Comparison of ENCODE assay signal across 24 cellular contexts in genomic region chrX:146602246-146602645, GRCh38.
"Had no signal": no experiment of that assay in that cellular context is flagged by ENCODE, and none has a peak within 500 bp of the region (broad histone marks: within the 10 kb centered on the region; RNA-seq: fewer than 3 reads in every experiment).

No MANE protein-coding gene starts in this region.

- H3K27me3 ChIP-seq: brain microvascular endothelial cell had no signal

- H3K9me3 ChIP-seq: lower lobe of right lung had no signal

- H3K27ac Mint-ChIP-seq: activated CD8-positive, alpha-beta T cell treated with anti-CD3 and anti-CD28 coated beads, Interleukin-2, amount 10 ng/mL, durations not matched to agents 7 days and 5 days; activated naive CD4-positive, alpha-beta T cell treated with anti-CD3 and anti-CD28 coated beads, Interleukin-2, amount 50 U/mL, for 24 hours; dendritic cell treated with granulocyte-macrophage colony-stimulating factor and Interleukin-4, amounts not matched to agents 40 ng/mL and 50 ng/mL, for 4 days; stimulated activated naive B cell treated with anti-CD40 and anti-IgM and Interleukin-4, amounts not matched to agents 10 μg/mL and 1 μg/mL and 100 μg/mL, for 72 hours; T-cell; T-helper 2 cell treated with Interferon-gamma antibody and Interleukin-4, amounts not matched to agents 5 μg/mL and 100 μg/mL, for 36 hours had no signal

- H3K27ac ChIP-seq: brain microvascular endothelial cell, lower lobe of right lung, WERI-Rb-1 had no signal

- H3K36me3 Mint-ChIP-seq: activated naive CD4-positive, alpha-beta T cell treated with anti-CD3 and anti-CD28 coated beads, Interleukin-2, amount 50 U/mL, for 24 hours; naive B cell; stimulated activated naive B cell treated with anti-CD40 and anti-IgM and Interleukin-4, amounts not matched to agents 10 μg/mL and 1 μg/mL and 100 μg/mL, for 72 hours; T-cell had no signal

- H3K4me3 Mint-ChIP-seq: activated CD8-positive, alpha-beta T cell treated with anti-CD3 and anti-CD28 coated beads, Interleukin-2, amount 10 ng/mL, durations not matched to agents 7 days and 5 days; activated naive CD4-positive, alpha-beta T cell treated with anti-CD3 and anti-CD28 coated beads, Interleukin-2, amount 50 U/mL, for 24 hours; dendritic cell treated with granulocyte-macrophage colony-stimulating factor and Interleukin-4, amounts not matched to agents 40 ng/mL and 50 ng/mL, for 4 days; naive B cell; neural crest cell; stimulated activated naive B cell treated with anti-CD40 and anti-IgM and Interleukin-4, amounts not matched to agents 10 μg/mL and 1 μg/mL and 100 μg/mL, for 72 hours; T-cell; T-helper 2 cell treated with Interferon-gamma antibody and Interleukin-4, amounts not matched to agents 5 μg/mL and 100 μg/mL, for 36 hours had no signal

- H3K36me3 ChIP-seq: brain microvascular endothelial cell, lower lobe of right lung, WERI-Rb-1 had no signal

- DNase-seq: activated CD4-positive, alpha-beta T cell treated with anti-CD3 and anti-CD28 coated beads, Interleukin-2, amount 50 U/mL, for 1 hour; activated CD4-positive, CD25-positive, alpha-beta regulatory T cell treated with anti-CD3 and anti-CD28 coated beads, Interleukin-2, amount 50 U/mL, for 72 hours; activated CD8-positive, alpha-beta T cell treated with anti-CD3 and anti-CD28 coated beads, Interleukin-2, amount 10 ng/mL, durations not matched to agents 7 days and 5 days; activated gamma-delta T cell treated with Interleukin-2 at 50 U/mL for 16 hours; aorta; brain microvascular endothelial cell; caudate nucleus; effector CD4-positive, alpha-beta T cell; hypothalamus; lower lobe of right lung; mesendoderm; naive B cell; occipital lobe; small intestine; stimulated activated CD4-positive, alpha-beta T cell treated with anti-CD3 and anti-CD28 coated beads, Interleukin-15, amount 100 ng/mL, for 24 hours; stimulated activated naive B cell treated with anti-CD40 and anti-IgM and Interleukin-4, amounts not matched to agents 10 μg/mL and 1 μg/mL and 100 μg/mL, for 72 hours; T-cell; WERI-Rb-1 had no signal

- H3K4me1 ChIP-seq: lower lobe of right lung had no signal

- H3K4me3 ChIP-seq: lower lobe of right lung had no signal

- H3K4me1 Mint-ChIP-seq: activated naive CD4-positive, alpha-beta T cell treated with anti-CD3 and anti-CD28 coated beads, Interleukin-2, amount 50 U/mL, for 24 hours; naive B cell; neural crest cell; stimulated activated naive B cell treated with anti-CD40 and anti-IgM and Interleukin-4, amounts not matched to agents 10 μg/mL and 1 μg/mL and 100 μg/mL, for 72 hours; T-cell had no signal

- H3K27me3 Mint-ChIP-seq: activated naive CD4-positive, alpha-beta T cell treated with anti-CD3 and anti-CD28 coated beads, Interleukin-2, amount 50 U/mL, for 24 hours; dendritic cell treated with granulocyte-macrophage colony-stimulating factor and Interleukin-4, amounts not matched to agents 40 ng/mL and 50 ng/mL, for 4 days; naive B cell; stimulated activated naive B cell treated with anti-CD40 and anti-IgM and Interleukin-4, amounts not matched to agents 10 μg/mL and 1 μg/mL and 100 μg/mL, for 72 hours; T-cell had no signal

- ATAC-seq: activated CD8-positive, alpha-beta T cell treated with anti-CD3 and anti-CD28 coated beads, Interleukin-2, amount 10 ng/mL, durations not matched to agents 7 days and 5 days; left lobe of liver; lower lobe of right lung; sciatic nerve; stimulated activated naive B cell treated with anti-CD40 and anti-IgM and Interleukin-4, amounts not matched to agents 10 μg/mL and 1 μg/mL and 100 μg/mL, for 72 hours; T-cell had no signal
